Comparison of ENCODE assay signal across 6 cellular contexts in the genomic region with DNA sequence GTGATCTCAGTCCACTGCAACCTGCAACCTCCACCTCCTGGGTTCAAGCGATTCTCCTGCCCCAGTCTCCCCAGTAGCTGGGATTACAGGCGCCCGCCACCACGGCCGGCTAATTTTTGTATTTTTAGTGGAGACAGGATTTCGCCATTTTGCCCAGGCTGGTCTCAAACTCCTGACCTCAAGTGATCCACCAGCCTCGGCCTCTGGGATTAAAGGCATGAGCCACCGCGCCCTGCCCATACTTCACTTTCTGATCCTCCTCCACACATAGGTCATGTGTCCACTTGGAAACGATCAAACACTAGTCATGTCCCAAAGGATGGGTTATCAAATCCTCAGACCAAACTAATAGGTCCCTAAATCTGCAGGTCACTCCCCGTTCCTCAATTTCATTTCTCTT. TPM values are rescaled to one million over a fixed set of nuclear protein-coding genes. Genes with fewer than 3 reads are reported as not detected.
DNase-seq lines count a peak whose midpoint lies in the region; ATAC-seq, FAIRE-seq and TF ChIP-seq lines count a peak whose summit lies in the region.
"Not testable (repeated sequence)": the region's sequence is repeated elsewhere in the genome, so short reads cannot be mapped to it uniquely, and the experiment has no call there.

No MANE protein-coding gene starts in this region.

- H3K4me1 ChIP-seq in K562 (replicated peaks in 1 of 2; ENCODE audit: control insufficient read depth in 2 of 2, insufficient read depth in 2 of 2, low read length in 2 of 2) = peaks cover 15 to 17% of the 10 kb centered on the region in 2 experiments; a peak in 4 of 5 replicates
- peaks cover 0 to 46% (median 8%) of the 10 kb centered on the region in 3 donors for H3K4me1 ChIP-seq in gastroesophageal sphincter

- H3K27ac Mint-ChIP-seq in T-cell (peak overlapping the region; percentile 98), type B pancreatic cell (peak overlapping the region; percentile 96)
- H3K27ac Mint-ChIP-seq in natural killer cell treated with Interleukin-12 subunit alpha and Interleukin-12 subunit beta and Interleukin-15 and Interleukin-18, amount 100 ng/mL, for 72 hours = peak overlapping the region; percentile 91 to 99

- in situ Hi-C loops in K562 (cut with MboI) = not testable (repeated sequence)

- H3K27ac ChIP-seq in K562 (ENCODE audit: extremely low read depth, low read depth, low read length) (peak overlapping the region; percentile 82; the same call in 2 of the 3 replicates), gastroesophageal sphincter (peak overlapping the region; percentile 84 to 99 (median 96))

- H4K20me1 ChIP-seq in K562 (replicated peaks; ENCODE audit: control insufficient read depth, insufficient read depth, low read length) = not testable (repeated sequence)

- peak overlapping the region; percentile 99 to 100 (median 99) for H3K4me3 Mint-ChIP-seq in T-cell
- peak overlapping the region; percentile 100 for H3K4me3 Mint-ChIP-seq in natural killer cell treated with Interleukin-12 subunit alpha and Interleukin-12 subunit beta and Interleukin-15 and Interleukin-18, amount 100 ng/mL, for 72 hours
- H3K4me3 Mint-ChIP-seq in type B pancreatic cell = peak overlapping the region; percentile 100

- not testable (repeated sequence) for H3K36me3 ChIP-seq in H7 (replicated peaks; ENCODE audit: control insufficient read depth, insufficient read depth, low read length)
- H3K36me3 ChIP-seq in K562 (ENCODE audit: control insufficient read depth, insufficient read depth, low read length) (peaks cover 24% of the 10 kb centered on the region; the same call in 1 of the 3 replicates), gastroesophageal sphincter (peaks cover under 1 to 26% of the 10 kb centered on the region in 2 donors)

- not testable (repeated sequence) for FAIRE-seq in K562 (lab: Jason Lieb, UNC)

- H3K4me1 Mint-ChIP-seq in T-cell (peaks cover 32 to 41% (median 38%) of the 10 kb centered on the region in 3 donors), type B pancreatic cell (ENCODE audit: unreplicated experiment) (peaks cover 18% of the 10 kb centered on the region)
- peaks cover 24 to 28% of the 10 kb centered on the region in 2 donors for H3K4me1 Mint-ChIP-seq in natural killer cell treated with Interleukin-12 subunit alpha and Interleukin-12 subunit beta and Interleukin-15 and Interleukin-18, amount 100 ng/mL, for 72 hours (ENCODE audit: low read depth in 2 of 2)

- not testable (repeated sequence) for DNase-seq in H7; T-cell; K562 (ENCODE audit: extremely low read depth in 1 of 4, low spot score in 3 of 4); natural killer cell treated with Interleukin-12 subunit alpha and Interleukin-12 subunit beta and Interleukin-15 and Interleukin-18, amount 100 ng/mL, for 72 hours (ENCODE audit: low spot score); type B pancreatic cell (ENCODE audit: extremely low spot score, unreplicated experiment)

- TF ChIP-seq RAD21 in K562 (CRISPR knock-in tag; conservative IDR thresholded peaks at IDR 0.05 in 1 of 2, IDR thresholded peaks at IDR 0.05 in 1 of 2) = not testable (repeated sequence)

- not testable (repeated sequence) for H3K9me3 ChIP-seq in K562 (replicated peaks; ENCODE audit: control insufficient read depth, insufficient read depth, low read depth, low read length); gastroesophageal sphincter

- H3K4me3 ChIP-seq in H7 (ENCODE audit: insufficient read depth, low read depth, low read length) = peak overlapping the region; percentile 62
- H3K4me3 ChIP-seq in K562 = peak overlapping the region; percentile 91
- H3K4me3 ChIP-seq in gastroesophageal sphincter = peak overlapping the region in 1 of 2 donors; percentile 93

- not testable (repeated sequence) for H3K9me3 Mint-ChIP-seq in T-cell; natural killer cell treated with Interleukin-12 subunit alpha and Interleukin-12 subunit beta and Interleukin-15 and Interleukin-18, amount 100 ng/mL, for 72 hours; type B pancreatic cell

- not testable (repeated sequence) for TF ChIP-seq EP300 in K562 (IDR thresholded peaks at IDR 0.05; ENCODE audit: low read length); gastroesophageal sphincter (IDR thresholded peaks at IDR 0.05)

- not testable (repeated sequence) for H3K36me3 Mint-ChIP-seq in T-cell, type B pancreatic cell
- peaks cover 12% of the 10 kb centered on the region for H3K36me3 Mint-ChIP-seq in natural killer cell treated with Interleukin-12 subunit alpha and Interleukin-12 subunit beta and Interleukin-15 and Interleukin-18, amount 100 ng/mL, for 72 hours

- H3K79me2 ChIP-seq in K562 (ENCODE audit: control insufficient read depth, insufficient read depth, low read length) = peaks cover 36% of the 10 kb centered on the region

- H3K9me1 ChIP-seq in K562 (ENCODE audit: control insufficient read depth, insufficient read depth, low read length) = not testable (repeated sequence)

- intact Hi-C loops in K562 (cut with micrococcal nuclease) = not testable (repeated sequence)

- H3K4me2 ChIP-seq in K562 (ENCODE audit: insufficient read depth, low read length) = peak overlapping the region; percentile 99

- TF ChIP-seq POLR2A in K562 (conservative IDR thresholded peaks at IDR 0.05); gastroesophageal sphincter (IDR thresholded peaks at IDR 0.05): not testable (repeated sequence)

- H2AFZ ChIP-seq in K562 (ENCODE audit: low read depth, low read length) = not testable (repeated sequence)

- WGBS in K562 (ENCODE audit: insufficient coverage, low coverage, missing lambda C conversion rate) = 65% methylated on average over 10 of the region's 11 CpGs
- WGBS in gastroesophageal sphincter (ENCODE audit: low coverage in 1 of 2), 2 donors = 66 to 89% methylated on average over 5 of the region's 11 CpGs

- not testable (repeated sequence) for H3K27me3 ChIP-seq in H7 (ENCODE audit: control insufficient read depth, insufficient read depth, low read length); K562 (ENCODE audit: control insufficient read depth in 2 of 2, insufficient read depth in 2 of 2, low read length in 2 of 2); gastroesophageal sphincter

- POLR2A ChIA-PET in T-cell (lab: Charles Lee) = interaction anchor here in 1 of 2 donors (0.5 to 0.6 kb wide), 2 partner anchors 10 to 16 kb away, joined by 3 read pairs; no protein-coding TSS in a partner anchor
- POLR2A ChIA-PET in K562 (lab: Yijun Ruan, JAX) = interaction anchor here (0.6 to 2.4 kb wide), 2 partner anchors 12 to 200 kb away, joined by 3 to 11 read pairs; no protein-coding TSS in a partner anchor

- BruUV-seq in K562 (replicated peaks; lab: Mats Ljungman, UMichigan) = not testable (repeated sequence)

- H3K9ac ChIP-seq in K562 (ENCODE audit: insufficient read depth in 1 of 2, low read depth in 2 of 2, low read length in 2 of 2) = peak overlapping the region; percentile 52 to 83; a peak in 3 of 4 replicates

- H3K27me3 Mint-ChIP-seq in T-cell; natural killer cell treated with Interleukin-12 subunit alpha and Interleukin-12 subunit beta and Interleukin-15 and Interleukin-18, amount 100 ng/mL, for 72 hours; type B pancreatic cell: not testable (repeated sequence)

- ATAC-seq in T-cell (replicated peaks in 1 of 4); K562; gastroesophageal sphincter; natural killer cell treated with Interleukin-12 subunit alpha and Interleukin-12 subunit beta and Interleukin-15 and Interleukin-18, amount 100 ng/mL, for 72 hours: not testable (repeated sequence)

- TF ChIP-seq CTCF in K562 (IDR thresholded peaks at IDR 0.05 in 2 of 3, conservative IDR thresholded peaks at IDR 0.05 in 1 of 3; ENCODE audit: insufficient read depth in 2 of 3, low read depth in 1 of 3, low read length in 3 of 3); gastroesophageal sphincter (IDR thresholded peaks at IDR 0.05); type B pancreatic cell (conservative IDR thresholded peaks at IDR 0.05): not testable (repeated sequence)

- CTCF ChIA-PET in T-cell (lab: Charles Lee); K562 (lab: Yijun Ruan, JAX; ENCODE audit: low intra/inter-chr PET ratio): not testable (repeated sequence)

RNA-seq across cellular contexts. Expression of a gene that starts 1.2 kb away (rescaled TPM):
- total RNA-seq in H7 (2014; rRNA removed; shearing (Covaris generic)) = 42.5 and 45.8 TPM in 2 replicates
- total RNA-seq in T-cell = 10 to 100 TPM; 30.2 to 44.1 (median 38.0) TPM
- total RNA-seq in K562 (2011; cell fraction: chromatin; rRNA removed; ENCODE audit: low replicate concordance) = 7.4 and 21.4 TPM in 2 replicates
- 3.2 and 5.5 TPM in 2 replicates for total RNA-seq in K562 (2011; cell fraction: nucleolus; rRNA removed)
- total RNA-seq in K562 (2011; cell fraction: nucleoplasm; rRNA removed) = 6.2 and 9.9 TPM in 2 replicates
- total RNA-seq in K562 (2014; rRNA removed) = 34.7 and 40.1 TPM in 2 replicates
- 38.0 and 43.0 TPM in 2 replicates for total RNA-seq in K562 (2014; rRNA removed; fragmentation: Illumina TruSeq; extraction: Trizol)
- total RNA-seq in K562 (2015; rRNA removed; fragmentation: Illumina TruSeq; extraction: Trizol) = 34.1 and 34.9 TPM in 2 replicates
- 28.7 and 29.5 TPM in 2 replicates for total RNA-seq in K562 (2021)
- 21.8 and 34.8 TPM in 2 replicates for polyA plus RNA-seq in K562 (2011; rRNA removed)
- polyA plus RNA-seq in K562 (2011; cell fraction: cytosol; rRNA removed) = 6.8 and 9.0 TPM in 2 replicates
- 7.8 and 8.8 TPM in 2 replicates for polyA plus RNA-seq in K562 (2011; cell fraction: nucleus; rRNA removed)
- polyA plus RNA-seq in K562 (2012) = 29.9 and 37.0 TPM in 2 replicates
- polyA plus RNA-seq in K562 (2014; fragmentation: Illumina TruSeq; extraction: Trizol) = 30.2 and 31.6 TPM in 2 replicates
- 10 to 100 TPM; 41.9 to 45.8 TPM for polyA plus RNA-seq in K562 (2014; fragmentation: Nextera tagmentation; extraction: Ambion mirVana)
- 40.0 and 41.7 TPM in 2 replicates for polyA plus RNA-seq in K562 (2014; rRNA removed)
- polyA minus RNA-seq in K562 (2011; rRNA and poly(A)+ RNA removed) = 7.4 and 11.9 TPM in 2 replicates
- 4.4 and 7.7 TPM in 2 replicates for polyA minus RNA-seq in K562 (2011; cell fraction: cytosol; rRNA and poly(A)+ RNA removed)
- polyA minus RNA-seq in K562 (2011; cell fraction: nucleus; rRNA and poly(A)+ RNA removed) = 4.3 and 5.2 TPM in 2 replicates
- total RNA-seq in gastroesophageal sphincter = 10 to 100 TPM; 13.8 to 29.6 (median 19.3) TPM
- total RNA-seq in natural killer cell treated with Interleukin-12 subunit alpha and Interleukin-12 subunit beta and Interleukin-15 and Interleukin-18, amount 100 ng/mL, for 72 hours = 10 to 100 TPM; 40.5 to 47.3 TPM
- total RNA-seq in type B pancreatic cell (ENCODE audit: low replicate concordance) = 39.5 and 59.3 TPM in 2 replicates

RNA-seq across cellular contexts. Expression of a gene that starts 17.9 kb away (rescaled TPM):
- 39.9 and 41.7 TPM in 2 replicates for total RNA-seq in H7 (2014; rRNA removed; shearing (Covaris generic))
- total RNA-seq in T-cell = 10 to 100 TPM; 37.2 to 43.9 (median 39.2) TPM
- total RNA-seq in K562 (2011; cell fraction: chromatin; rRNA removed; ENCODE audit: low replicate concordance) = 19.4 and 30.6 TPM in 2 replicates
- total RNA-seq in K562 (2011; cell fraction: nucleolus; rRNA removed) = 11.8 and 12.9 TPM in 2 replicates
- 17.5 and 24.7 TPM in 2 replicates for total RNA-seq in K562 (2011; cell fraction: nucleoplasm; rRNA removed)
- 24.8 and 25.3 TPM in 2 replicates for total RNA-seq in K562 (2014; rRNA removed)
- 36.2 and 38.8 TPM in 2 replicates for total RNA-seq in K562 (2014; rRNA removed; fragmentation: Illumina TruSeq; extraction: Trizol)
- 32.3 and 32.6 TPM in 2 replicates for total RNA-seq in K562 (2015; rRNA removed; fragmentation: Illumina TruSeq; extraction: Trizol)
- 30.9 and 33.6 TPM in 2 replicates for total RNA-seq in K562 (2021)
- 23.1 and 27.2 TPM in 2 replicates for polyA plus RNA-seq in K562 (2011; rRNA removed)
- polyA plus RNA-seq in K562 (2011; cell fraction: cytosol; rRNA removed) = 9.7 and 12.8 TPM in 2 replicates
- polyA plus RNA-seq in K562 (2011; cell fraction: nucleus; rRNA removed) = 15.1 and 15.6 TPM in 2 replicates
- polyA plus RNA-seq in K562 (2012) = 13.1 and 18.0 TPM in 2 replicates
- polyA plus RNA-seq in K562 (2014; fragmentation: Illumina TruSeq; extraction: Trizol) = 23.5 and 28.0 TPM in 2 replicates
- polyA plus RNA-seq in K562 (2014; fragmentation: Nextera tagmentation; extraction: Ambion mirVana) = 10 to 100 TPM; 41.9 to 49.9 TPM
- polyA plus RNA-seq in K562 (2014; rRNA removed) = 19.5 and 20.0 TPM in 2 replicates
- polyA minus RNA-seq in K562 (2011; rRNA and poly(A)+ RNA removed) = 39.9 and 41.0 TPM in 2 replicates
- polyA minus RNA-seq in K562 (2011; cell fraction: cytosol; rRNA and poly(A)+ RNA removed) = 12.8 and 21.3 TPM in 2 replicates
- 5.0 and 9.4 TPM in 2 replicates for polyA minus RNA-seq in K562 (2011; cell fraction: nucleus; rRNA and poly(A)+ RNA removed)
- 10 to 100 TPM in 3 of 4 donors, 1 to 10 TPM in 1; 9.3 to 20.7 (median 15.8) TPM for total RNA-seq in gastroesophageal sphincter
- 10 to 100 TPM; 42.8 to 51.6 TPM for total RNA-seq in natural killer cell treated with Interleukin-12 subunit alpha and Interleukin-12 subunit beta and Interleukin-15 and Interleukin-18, amount 100 ng/mL, for 72 hours
- 18.4 and 25.1 TPM in 2 replicates for total RNA-seq in type B pancreatic cell (ENCODE audit: low replicate concordance)

RNA-seq across cellular contexts. Expression of a gene that starts 44.7 kb away (rescaled TPM):
- total RNA-seq in H7 (2014; rRNA removed; shearing (Covaris generic)) = not detected in 2 replicates
- total RNA-seq in T-cell (not detected), K562 (2014; rRNA removed) (not detected in 2 replicates), K562 (2014; rRNA removed; fragmentation: Illumina TruSeq; extraction: Trizol) (not detected in 2 replicates), K562 (2015; rRNA removed; fragmentation: Illumina TruSeq; extraction: Trizol) (not detected in 2 replicates), K562 (2021) (not detected in 2 replicates), gastroesophageal sphincter (not detected), type B pancreatic cell (ENCODE audit: low replicate concordance) (0.26 TPM in 1 of 2 replicates, not detected in the other)
- not detected in 2 replicates for total RNA-seq in K562 (2011; cell fraction: chromatin; rRNA removed; ENCODE audit: low replicate concordance)
- total RNA-seq in K562 (2011; cell fraction: nucleolus; rRNA removed) = not detected in 2 replicates
- total RNA-seq in K562 (2011; cell fraction: nucleoplasm; rRNA removed) = not detected in 2 replicates
- polyA plus RNA-seq in K562 (2011; rRNA removed) (not detected in 2 replicates), K562 (2014; fragmentation: Illumina TruSeq; extraction: Trizol) (not detected in 2 replicates), K562 (2014; fragmentation: Nextera tagmentation; extraction: Ambion mirVana) (not detected), K562 (2014; rRNA removed) (not detected in 2 replicates)
- not detected in 2 replicates for polyA plus RNA-seq in K562 (2011; cell fraction: cytosol; rRNA removed)
- polyA plus RNA-seq in K562 (2011; cell fraction: nucleus; rRNA removed) = 0.04 TPM in 1 of 2 replicates, not detected in the other
- polyA plus RNA-seq in K562 (2012) = 0.30 TPM in 1 of 2 replicates, not detected in the other
- polyA minus RNA-seq in K562 (2011; rRNA and poly(A)+ RNA removed) = not detected in 2 replicates
- not detected in 2 replicates for polyA minus RNA-seq in K562 (2011; cell fraction: cytosol; rRNA and poly(A)+ RNA removed)
- polyA minus RNA-seq in K562 (2011; cell fraction: nucleus; rRNA and poly(A)+ RNA removed) = not detected in 2 replicates
- not detected for total RNA-seq in natural killer cell treated with Interleukin-12 subunit alpha and Interleukin-12 subunit beta and Interleukin-15 and Interleukin-18, amount 100 ng/mL, for 72 hours

RNA-seq across cellular contexts. Expression of a gene that starts 55.9 kb away (rescaled TPM):
- total RNA-seq in H7 (2014; rRNA removed; shearing (Covaris generic)) = 11.8 and 14.8 TPM in 2 replicates
- total RNA-seq in T-cell (10 to 100 TPM; 16.5 to 18.7 (median 17.2) TPM), K562 (2014; rRNA removed) (17.0 and 18.3 TPM in 2 replicates), K562 (2014; rRNA removed; fragmentation: Illumina TruSeq; extraction: Trizol) (33.1 and 36.5 TPM in 2 replicates), K562 (2015; rRNA removed; fragmentation: Illumina TruSeq; extraction: Trizol) (25.4 and 32.4 TPM in 2 replicates), K562 (2021) (20.2 and 20.9 TPM in 2 replicates), gastroesophageal sphincter (10 to 100 TPM; 18.3 to 33.8 (median 25.4) TPM), type B pancreatic cell (ENCODE audit: low replicate concordance) (18.5 and 20.1 TPM in 2 replicates)
- 15.6 and 46.0 TPM in 2 replicates for total RNA-seq in K562 (2011; cell fraction: chromatin; rRNA removed; ENCODE audit: low replicate concordance)
- 5.0 and 7.9 TPM in 2 replicates for total RNA-seq in K562 (2011; cell fraction: nucleolus; rRNA removed)
- total RNA-seq in K562 (2011; cell fraction: nucleoplasm; rRNA removed) = 16.6 and 19.2 TPM in 2 replicates
- polyA plus RNA-seq in K562 (2011; rRNA removed) (15.6 and 25.9 TPM in 2 replicates), K562 (2014; fragmentation: Illumina TruSeq; extraction: Trizol) (29.0 and 30.9 TPM in 2 replicates), K562 (2014; fragmentation: Nextera tagmentation; extraction: Ambion mirVana) (10 to 100 TPM in 1 of 2 experiments, 1 to 10 TPM in 1; 8.1 to 10.0 TPM), K562 (2014; rRNA removed) (17.3 and 18.2 TPM in 2 replicates)
- polyA plus RNA-seq in K562 (2011; cell fraction: cytosol; rRNA removed) = 4.2 and 6.6 TPM in 2 replicates
- 7.2 and 8.3 TPM in 2 replicates for polyA plus RNA-seq in K562 (2011; cell fraction: nucleus; rRNA removed)
- 12.1 and 13.4 TPM in 2 replicates for polyA plus RNA-seq in K562 (2012)
- 34.7 and 39.3 TPM in 2 replicates for polyA minus RNA-seq in K562 (2011; rRNA and poly(A)+ RNA removed)
- 7.9 and 11.6 TPM in 2 replicates for polyA minus RNA-seq in K562 (2011; cell fraction: cytosol; rRNA and poly(A)+ RNA removed)
- polyA minus RNA-seq in K562 (2011; cell fraction: nucleus; rRNA and poly(A)+ RNA removed) = 7.5 and 12.6 TPM in 2 replicates
- total RNA-seq in natural killer cell treated with Interleukin-12 subunit alpha and Interleukin-12 subunit beta and Interleukin-15 and Interleukin-18, amount 100 ng/mL, for 72 hours = 10 to 100 TPM; 37.2 to 39.6 TPM
